ENCODE assay signal across 10 cellular contexts in the genomic region with DNA sequence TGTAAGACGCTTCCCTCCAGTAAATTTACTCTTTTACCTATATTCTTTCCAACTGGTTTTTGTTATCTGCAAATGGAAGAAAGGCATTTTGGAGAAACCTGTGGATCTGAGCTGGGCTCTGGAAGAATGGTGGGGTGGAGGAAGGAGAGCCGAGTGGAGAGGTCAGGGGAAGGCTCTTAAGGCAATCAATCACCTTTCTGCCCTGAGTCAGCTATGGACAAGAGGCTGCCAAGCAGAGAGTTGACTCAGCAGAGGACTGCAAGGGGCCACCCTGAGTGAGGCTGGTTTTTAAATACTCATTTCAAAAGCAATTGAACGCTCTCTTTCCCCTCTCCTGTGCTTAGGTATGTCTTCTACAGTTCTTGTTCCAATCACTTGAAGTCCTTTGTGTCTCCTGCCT.
DNase-seq lines count a peak whose midpoint lies in the region; ATAC-seq, FAIRE-seq and TF ChIP-seq lines count a peak whose summit lies in the region.
"Had no signal": no experiment of that assay in that cellular context is flagged by ENCODE, and none has a peak within 500 bp of the region (broad histone marks: within the 10 kb centered on the region; RNA-seq: fewer than 3 reads in every experiment).

No MANE protein-coding gene starts in this region.

- 25% methylated on average over 3 of the region's 3 CpGs for WGBS in K562 (ENCODE audit: insufficient coverage, low coverage, missing lambda C conversion rate)

- H3K36me3 ChIP-seq in K562 (ENCODE audit: control insufficient read depth, insufficient read depth, low read length) = no peaks in the 10 kb centered on the region
- no peaks in the 10 kb centered on the region for H3K36me3 ChIP-seq in osteoblast (ENCODE audit: insufficient read depth, low read length)

- no peak for TF ChIP-seq EP300 in K562 (IDR thresholded peaks at IDR 0.05; ENCODE audit: low read length)

- TF ChIP-seq CTCF in K562 (IDR thresholded peaks at IDR 0.05 in 2 of 3, conservative IDR thresholded peaks at IDR 0.05 in 1 of 3; ENCODE audit: insufficient read depth in 2 of 3, low read depth in 1 of 3, low read length in 3 of 3) = no peak
- no peak for TF ChIP-seq CTCF in osteoblast (IDR thresholded peaks at IDR 0.05; ENCODE audit: extremely low read depth, low read depth, low read length)

- no peak overlapping the region for H3K4me3 ChIP-seq in K562
- no peak overlapping the region for H3K4me3 ChIP-seq in osteoblast (ENCODE audit: insufficient read depth, low read length)

- DNase-seq in K562 (ENCODE audit: extremely low read depth in 1 of 4, low spot score in 3 of 4) = peak; percentile 24 to 80 (median 56)
- peak; percentile 68 for DNase-seq in osteoblast (ENCODE audit: insufficient read length, low spot score, missing footprints)
- DNase-seq in NCI-H2227 treated with DMSO at 0.1 percent for 48 hours (lab: John Stamatoyannopoulos, UW) = no peak
- DNase-seq in activated effector memory CD4-positive, alpha-beta T cell treated with Interleukin-2 at 50 U/mL for 16 hours = no peak
- DNase-seq in NCI-H1930 (lab: John Stamatoyannopoulos, UW) = no peak
- no peak for DNase-seq in NCI-H2171 treated with DMSO at 0.1 percent for 48 hours (lab: John Stamatoyannopoulos, UW)
- DNase-seq: stimulated activated CD4-positive, alpha-beta T cell treated with anti-CD3 and anti-CD28 coated beads, Interleukin-4, amount 100 ng/mL, for 4 hours; T-cell had no signal

- POLR2A ChIA-PET in K562 (lab: Yijun Ruan, JAX) = interaction anchor here (1.0 to 1.3 kb wide), 2 partner anchors 9 to 111 kb away, joined by 3 read pairs; partner anchors contain the start of gene COMMD3

- H3K27ac ChIP-seq in K562 (ENCODE audit: extremely low read depth, low read depth, low read length) (peak overlapping the region; percentile 54), osteoblast (ENCODE audit: low read depth, low read length) (peak overlapping the region; percentile 22)

- H3K9me1 ChIP-seq in K562 (ENCODE audit: control insufficient read depth, insufficient read depth, low read length) = no peaks in the 10 kb centered on the region

- intact Hi-C loops in K562 (cut with micrococcal nuclease) = loop anchor here (10.0 kb wide), 1 partner anchor 412 kb away; no protein-coding TSS in a partner anchor

- TF ChIP-seq RAD21 in K562 (CRISPR knock-in tag; conservative IDR thresholded peaks at IDR 0.05 in 1 of 2, IDR thresholded peaks at IDR 0.05 in 1 of 2) = peak in 1 of 2 experiments; percentile 17; a peak in 1 of 4 replicates

- CTCF ChIA-PET in K562 (lab: Yijun Ruan, JAX; ENCODE audit: low intra/inter-chr PET ratio) = no interaction called here

- H3K9me3 ChIP-seq in K562 (replicated peaks; ENCODE audit: control insufficient read depth, insufficient read depth, low read depth, low read length) (no peaks in the 10 kb centered on the region), osteoblast (ENCODE audit: low read depth, low read length) (no peaks in the 10 kb centered on the region)

- H3K27me3 ChIP-seq in K562 (ENCODE audit: control insufficient read depth in 2 of 2, insufficient read depth in 2 of 2, low read length in 2 of 2) (no peaks in the 10 kb centered on the region), osteoblast (ENCODE audit: insufficient read depth, low read length) (no peaks in the 10 kb centered on the region)

- H3K4me2 ChIP-seq in K562 (ENCODE audit: insufficient read depth, low read length) (no peak overlapping the region; the same call in 1 of the 2 replicates), osteoblast (ENCODE audit: insufficient read depth, low read length) (peak overlapping the region; percentile 61)

- ATAC-seq in GM18870 (IDR thresholded peaks at IDR 0.05; ENCODE audit: unreplicated experiment) (peak; percentile 56), HG03039 (IDR thresholded peaks at IDR 0.05; ENCODE audit: unreplicated experiment) (peak; percentile 61), K562 (peak; percentile 91)
- ATAC-seq: T-cell had no signal

- in situ Hi-C loops in K562 (cut with MboI) = no loop called here

- H3K9ac ChIP-seq in K562 (ENCODE audit: insufficient read depth in 1 of 2, low read depth in 2 of 2, low read length in 2 of 2) = peak overlapping the region in 1 of 2 experiments; percentile 69; a peak in 1 of 4 replicates

- TF ChIP-seq POLR2A in K562 (conservative IDR thresholded peaks at IDR 0.05) = no peak

- H4K20me1 ChIP-seq in K562 (replicated peaks; ENCODE audit: control insufficient read depth, insufficient read depth, low read length) (no peaks in the 10 kb centered on the region), osteoblast (ENCODE audit: insufficient read depth, low read length) (no peaks in the 10 kb centered on the region)

- peak; percentile 87 for FAIRE-seq in K562 (lab: Jason Lieb, UNC)

- no TSS peak for BruUV-seq in K562 (replicated peaks; lab: Mats Ljungman, UMichigan)

- H3K79me2 ChIP-seq in K562 (ENCODE audit: control insufficient read depth, insufficient read depth, low read length) = no peaks in the 10 kb centered on the region
- H3K79me2 ChIP-seq in osteoblast (ENCODE audit: insufficient read depth, low read length) = no peaks in the 10 kb centered on the region

- peaks cover 9 to 41% of the 10 kb centered on the region in 2 experiments for H3K4me1 ChIP-seq in K562 (replicated peaks in 1 of 2; ENCODE audit: control insufficient read depth in 2 of 2, insufficient read depth in 2 of 2, low read length in 2 of 2)
- H3K4me1 ChIP-seq in osteoblast (ENCODE audit: insufficient read depth, low read length) = peaks cover 31% of the 10 kb centered on the region

- H2AFZ ChIP-seq in K562 (ENCODE audit: low read depth, low read length) = peak overlapping the region; percentile 17
- no peak overlapping the region for H2AFZ ChIP-seq in osteoblast (ENCODE audit: low read length)

TF ChIP-seq in K562, 482 proteins besides CTCF, POLR2A, EP300 and RAD21 (continues in another document):
- TF ChIP-seq ZNF280B (CRISPR knock-in tag; IDR thresholded peaks at IDR 0.05) (no peak), DPF2 (IDR thresholded peaks at IDR 0.05) (peak; percentile 84), ATF3 (IDR thresholded peaks at IDR 0.05) (peak; percentile 43), ATF3 (CRISPR knock-in tag; conservative IDR thresholded peaks at IDR 0.05) (no peak), NFYB (IDR thresholded peaks at IDR 0.05; ENCODE audit: extremely low read depth, insufficient read length) (no peak), C11orf30 (IDR thresholded peaks at IDR 0.05; ENCODE audit: low read depth) (peak; percentile 80), MAFG (tag; conservative IDR thresholded peaks at IDR 0.05) (peak; percentile 51), GABPB2 (CRISPR knock-in tag; conservative IDR thresholded peaks at IDR 0.05) (no peak), NRF1 (conservative IDR thresholded peaks at IDR 0.05 in 1 of 2, IDR thresholded peaks at IDR 0.05 in 1 of 2) (0 out of 4 replicates have a peak, but pooled peaks of 1 of the 2 experiments have one; percentile 12), TEAD2 (tag; IDR thresholded peaks at IDR 0.05) (no peak), SMARCA4 (IDR thresholded peaks at IDR 0.05) (peak; percentile 72; the same call in 1 of the 2 replicates), ZNF316 (IDR thresholded peaks at IDR 0.05) (peak; percentile 87), MEIS2 (IDR thresholded peaks at IDR 0.05; ENCODE audit: partially characterized antibody) (peak; percentile 99), MECOM (CRISPR knock-in tag; IDR thresholded peaks at IDR 0.05) (peak; percentile 85), ARID1B (IDR thresholded peaks at IDR 0.05) (peak; percentile 57), HDAC8 (tag; IDR thresholded peaks at IDR 0.05) (no peak), CHD2 (IDR thresholded peaks at IDR 0.05; ENCODE audit: low read depth, low read length) (no peak), MAZ (CRISPR knock-in tag; conservative IDR thresholded peaks at IDR 0.05 in 1 of 2, IDR thresholded peaks at IDR 0.05 in 1 of 2) (peak in 1 of 2 experiments; percentile 25; a peak in 1 of 4 replicates)

Comparison
In these comparisons a context has a peak if more than half of its experiments do, and no peak if none do; other contexts are left out.
1. DNase-seq: peak in K562 (4 of 4) and osteoblast (single experiment); none in NCI-H2227 treated with DMSO at 0.1 percent for 48 hours (single experiment), activated effector memory CD4-positive, alpha-beta T cell treated with Interleukin-2 at 50 U/mL for 16 hours (single experiment), NCI-H1930 (0 of 2) and NCI-H2171 treated with DMSO at 0.1 percent for 48 hours (single experiment).
2. Peak in every context shown above with its lines, with median percentiles within 50 percentile points of each other: ATAC-seq.